ENCODE assay signal across 16 cellular contexts in the genomic region with DNA sequence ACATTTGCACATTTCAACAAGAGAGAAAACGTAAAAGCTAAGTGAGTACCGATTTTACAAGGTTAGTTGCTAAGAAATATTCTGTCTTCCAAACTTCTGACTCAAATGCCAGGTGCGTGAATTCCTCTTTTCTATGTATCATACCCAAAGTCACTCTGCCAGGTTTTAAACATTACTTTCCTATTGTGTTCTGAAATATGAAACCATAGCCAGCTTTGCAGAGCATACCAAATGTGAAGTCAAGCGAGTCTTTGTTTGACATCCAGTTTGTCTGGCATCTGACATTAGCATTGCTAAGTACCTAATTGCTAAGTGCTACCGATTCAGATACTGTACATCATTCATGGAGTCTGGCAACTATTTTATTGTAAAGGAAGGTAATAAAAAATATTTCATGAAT.
DNase-seq lines count a peak whose midpoint lies in the region; ATAC-seq, FAIRE-seq and TF ChIP-seq lines count a peak whose summit lies in the region.
"Had no signal": no experiment of that assay in that cellular context is flagged by ENCODE, and none has a peak within 500 bp of the region (broad histone marks: within the 10 kb centered on the region; RNA-seq: fewer than 3 reads in every experiment).

No MANE protein-coding gene starts in this region.

- H3K79me2 ChIP-seq in neural cell (replicated peaks; ENCODE audit: insufficient read depth, low read length) = no peaks in the 10 kb centered on the region

- in situ Hi-C loops in gastrocnemius medialis (cut with MboI; ENCODE audit: low sequenced_read_pairs in 4 of 4) (no loop called here), GM13977 (cut with MboI; ENCODE audit: low pct_unique_long_range_greater_than_20kb, low sequenced_read_pairs, unreplicated experiment) (no loop called here)

- H3K36me3 ChIP-seq in neural cell (ENCODE audit: insufficient read depth, low read length) = no peaks in the 10 kb centered on the region
- no peaks in the 10 kb centered on the region for H3K36me3 ChIP-seq in gastrocnemius medialis
- H3K36me3 ChIP-seq: lower lobe of right lung had no signal

- no peak for TF ChIP-seq RAD21 in neural cell (conservative IDR thresholded peaks at IDR 0.05)

- intact Hi-C loops in gastrocnemius medialis (cut with DNase I; ENCODE audit: low total_unique reads) = no loop called here

- TF ChIP-seq CTCF in LNCaP clone FGC (IDR thresholded peaks at IDR 0.05; ENCODE audit: control insufficient read depth, extremely low read depth, insufficient read depth) (no peak), neural cell (IDR thresholded peaks at IDR 0.05; ENCODE audit: poor library complexity, severe bottlenecking) (no peak), gastrocnemius medialis (IDR thresholded peaks at IDR 0.05 in 4 of 5, conservative IDR thresholded peaks at IDR 0.05 in 1 of 5) (no peak), GM13977 (IDR thresholded peaks at IDR 0.05; ENCODE audit: extremely low read depth, insufficient read depth, missing control alignments) (no peak)

- H3K27ac ChIP-seq in neural cell (ENCODE audit: low read length) (no peak overlapping the region), gastrocnemius medialis (no peak overlapping the region)
- H3K27ac ChIP-seq: lower lobe of right lung had no signal

- no peak for FAIRE-seq in HTR-8/SVneo (lab: Jason Lieb, UNC)
- FAIRE-seq: GM12892, H54 had no signal

- no peak overlapping the region for H3K4me3 ChIP-seq in LNCaP clone FGC (ENCODE audit: low read depth, low read length)
- no peak overlapping the region for H3K4me3 ChIP-seq in neural cell (ENCODE audit: low read length)
- no peak overlapping the region for H3K4me3 ChIP-seq in gastrocnemius medialis
- H3K4me3 ChIP-seq: lower lobe of right lung had no signal

- no peaks in the 10 kb centered on the region for H3K27me3 ChIP-seq in neural cell (ENCODE audit: insufficient read depth, low read depth, low read length)
- H3K27me3 ChIP-seq in gastrocnemius medialis = no peaks in the 10 kb centered on the region

- H3K4me2 ChIP-seq in neural cell (ENCODE audit: low read length) = no peak overlapping the region

- H4K20me1 ChIP-seq in neural cell (ENCODE audit: insufficient read depth) = no peaks in the 10 kb centered on the region

- no peak overlapping the region for H3K9ac ChIP-seq in neural cell (ENCODE audit: low read length)

- ATAC-seq in SK-N-SH treated with all-trans-retinoic acid at 6 μM for 48 hours (peak; percentile 44), gastrocnemius medialis (no peak)
- ATAC-seq: activated CD4-positive, CD25-positive, alpha-beta regulatory T cell treated with anti-CD3 and anti-CD28 coated beads, Interleukin-2, amount 50 U/mL, for 24 hours; lower lobe of right lung had no signal

- DNase-seq in LNCaP clone FGC (ENCODE audit: low read depth) = peak; percentile 1
- peak; percentile 90 for DNase-seq in NCI-H2171 treated with DMSO at 0.1 percent for 48 hours (lab: John Stamatoyannopoulos, UW)
- no peak for DNase-seq in HTR-8/SVneo (ENCODE audit: insufficient read length, low spot score)
- DNase-seq in amygdala (lab: John Stamatoyannopoulos, UW) = no peak
- DNase-seq in gastrocnemius medialis = no peak
- DNase-seq in GM13977 (ENCODE audit: low spot score) = no peak
- DNase-seq: activated T-cell treated with anti-CD3 and anti-CD28 coated beads, Interleukin-2, amount 50 U/mL, for 48 hours; endodermal cell; lower lobe of right lung; NCI-H226; nucleus accumbens had no signal

- no peaks in the 10 kb centered on the region for H3K9me2 ChIP-seq in neural cell (ENCODE audit: insufficient read depth, low read length)

- no peak overlapping the region for H2AFZ ChIP-seq in neural cell (ENCODE audit: low read depth, low read length)

- H3F3A ChIP-seq in neural cell (ENCODE audit: insufficient read depth, low read length, poor library complexity, severe bottlenecking) = no peaks in the 10 kb centered on the region

- H3K9me3 ChIP-seq in neural cell (ENCODE audit: low read length) = no peaks in the 10 kb centered on the region
- no peaks in the 10 kb centered on the region for H3K9me3 ChIP-seq in gastrocnemius medialis
- H3K9me3 ChIP-seq: lower lobe of right lung had no signal

- TF ChIP-seq POLR2A in gastrocnemius medialis (IDR thresholded peaks at IDR 0.05) = no peak

- H3K4me1 ChIP-seq in gastrocnemius medialis = no peaks in the 10 kb centered on the region
- H3K4me1 ChIP-seq: lower lobe of right lung had no signal

- TF ChIP-seq EP300 in neural cell (conservative IDR thresholded peaks at IDR 0.05; ENCODE audit: poor library complexity, severe bottlenecking) = peak; percentile 25

TF ChIP-seq in SK-N-SH treated with all-trans-retinoic acid at 6 μM for 48 hours, 23 proteins besides CTCF, POLR2A, EP300 and RAD21:
- TF ChIP-seq TCF4 (CRISPR knock-in tag; IDR thresholded peaks at IDR 0.05; ENCODE audit: borderline replicate concordance) = no peak
- TF ChIP-seq, protein P1, sequence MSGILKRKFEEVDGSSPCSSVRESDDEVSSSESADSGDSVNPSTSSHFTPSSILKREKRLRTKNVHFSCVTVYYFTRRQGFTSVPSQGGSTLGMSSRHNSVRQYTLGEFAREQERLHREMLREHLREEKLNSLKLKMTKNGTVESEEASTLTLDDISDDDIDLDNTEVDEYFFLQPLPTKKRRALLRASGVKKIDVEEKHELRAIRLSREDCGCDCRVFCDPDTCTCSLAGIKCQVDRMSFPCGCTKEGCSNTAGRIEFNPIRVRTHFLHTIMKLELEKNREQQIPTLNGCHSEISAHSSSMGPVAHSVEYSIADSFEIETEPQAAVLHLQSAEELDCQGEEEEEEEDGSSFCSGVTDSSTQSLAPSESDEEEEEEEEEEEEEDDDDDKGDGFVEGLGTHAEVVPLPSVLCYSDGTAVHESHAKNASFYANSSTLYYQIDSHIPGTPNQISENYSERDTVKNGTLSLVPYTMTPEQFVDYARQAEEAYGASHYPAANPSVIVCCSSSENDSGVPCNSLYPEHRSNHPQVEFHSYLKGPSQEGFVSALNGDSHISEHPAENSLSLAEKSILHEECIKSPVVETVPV (CRISPR knock-in tag; IDR thresholded peaks at IDR 0.05) = no peak
- no peak for TF ChIP-seq CSDC2 (CRISPR knock-in tag; IDR thresholded peaks at IDR 0.05)
- no peak for TF ChIP-seq GLIS3 (CRISPR knock-in tag; IDR thresholded peaks at IDR 0.05)
- no peak for TF ChIP-seq SNAI2 (CRISPR knock-in tag; IDR thresholded peaks at IDR 0.05)
- TF ChIP-seq ZC3H10 (CRISPR knock-in tag; IDR thresholded peaks at IDR 0.05) = no peak

TF ChIP-seq in neural cell, 6 proteins besides CTCF, POLR2A, EP300 and RAD21:
- TF ChIP-seq MXI1 (conservative IDR thresholded peaks at IDR 0.05; ENCODE audit: poor library complexity, severe bottlenecking) (no peak), POLR2AphosphoS5 (IDR thresholded peaks at IDR 0.05) (peak; percentile 40)

Comparison
In these comparisons a context has a peak if more than half of its experiments do, and no peak if none do; other contexts are left out.
1. DNase-seq: peak in LNCaP clone FGC (single experiment) and NCI-H2171 treated with DMSO at 0.1 percent for 48 hours (single experiment); none in HTR-8/SVneo (single experiment), amygdala (0 of 56), gastrocnemius medialis (0 of 2) and GM13977 (single experiment).